Comparison of ENCODE assay signal across 1 cellular context in genomic region chr5:892390-893136, GRCh38.
TF ChIP-seq lines count a peak whose summit lies in the region.

BRD9 (minus strand) TSS chr5:892801; CDS start chr5:892657, 144 bp downstream.
TRIP13 (plus strand) TSS chr5:892884; CDS start chr5:892999, 115 bp downstream.

TF ChIP-seq in K562, 482 proteins besides CTCF, POLR2A, EP300 and RAD21 (continued from another document and continues in another):
- TF ChIP-seq RERE (CRISPR knock-in tag; IDR thresholded peaks at IDR 0.05; ENCODE audit: borderline replicate concordance) (no peak), ZNF586 (CRISPR knock-in tag; conservative IDR thresholded peaks at IDR 0.05) (no peak), ZNF507 (tag; conservative IDR thresholded peaks at IDR 0.05) (no peak), ILK (tag; IDR thresholded peaks at IDR 0.05; ENCODE audit: borderline replicate concordance, low read depth) (no peak), ZSCAN32 (CRISPR knock-in tag; IDR thresholded peaks at IDR 0.05) (no peak), NFE2L1 (tag; IDR thresholded peaks at IDR 0.05; ENCODE audit: borderline replicate concordance, low read depth) (no peak), NBN (IDR thresholded peaks at IDR 0.05; ENCODE audit: low read depth) (no peak), ZNF133 (CRISPR knock-in tag; IDR thresholded peaks at IDR 0.05) (no peak), TEAD2 (tag; IDR thresholded peaks at IDR 0.05) (no peak), NFIC (IDR thresholded peaks at IDR 0.05) (peak; percentile 37; the same call in 1 of the 2 replicates), HMG20B (CRISPR knock-in tag; IDR thresholded peaks at IDR 0.05) (no peak), STAT5A (IDR thresholded peaks at IDR 0.05; ENCODE audit: borderline replicate concordance, low read length) (no peak), IFI16 (CRISPR knock-in tag; IDR thresholded peaks at IDR 0.05) (no peak), NFE2 (IDR thresholded peaks at IDR 0.05; ENCODE audit: low read depth) (no peak), SMARCA4 (IDR thresholded peaks at IDR 0.05) (no peak), CSDE1 (IDR thresholded peaks at IDR 0.05) (no peak), ZNF830 (CRISPR knock-in tag; IDR thresholded peaks at IDR 0.05) (no peak), TSHZ1 (CRISPR knock-in tag; IDR thresholded peaks at IDR 0.05) (no peak), FOXA1 (IDR thresholded peaks at IDR 0.05; ENCODE audit: borderline replicate concordance) (no peak), SIN3B (IDR thresholded peaks at IDR 0.05; ENCODE audit: low read depth) (peak; percentile 97), ERF (CRISPR knock-in tag; IDR thresholded peaks at IDR 0.05) (peak; percentile 83), DNMT1 (IDR thresholded peaks at IDR 0.05) (no peak), ZNF699 (CRISPR knock-in tag; IDR thresholded peaks at IDR 0.05; ENCODE audit: insufficient replicate concordance) (no peak), POLR2B (IDR thresholded peaks at IDR 0.05; ENCODE audit: low read depth, partially characterized antibody) (peak; percentile 37), ZNF696 (CRISPR knock-in tag; conservative IDR thresholded peaks at IDR 0.05) (no peak), PHTF2 (CRISPR knock-in tag; IDR thresholded peaks at IDR 0.05) (no peak), TEAD4 (IDR thresholded peaks at IDR 0.05; ENCODE audit: low read length) (no peak), TEAD4 (CRISPR knock-in tag; IDR thresholded peaks at IDR 0.05; ENCODE audit: borderline replicate concordance) (0 out of 2 replicates have a peak, but pooled peaks have one; percentile 48), CBX8 (IDR thresholded peaks at IDR 0.05; ENCODE audit: borderline replicate concordance, extremely low read depth, low read depth, low read length, poor library complexity, severe bottlenecking) (no peak), NCOA2 (IDR thresholded peaks at IDR 0.05; ENCODE audit: partially characterized antibody in 2 of 2) (no peak), EWSR1 (IDR thresholded peaks at IDR 0.05; ENCODE audit: borderline replicate concordance, low read depth, partially characterized antibody) (no peak), PPARD (CRISPR knock-in tag; IDR thresholded peaks at IDR 0.05) (no peak), SRSF3 (IDR thresholded peaks at IDR 0.05; ENCODE audit: insufficient read depth, low read length) (no peak), TAL1 (IDR thresholded peaks at IDR 0.05) (no peak), SETDB1 (IDR thresholded peaks at IDR 0.05; ENCODE audit: low read length) (no peak), ZNF76 (CRISPR knock-in tag; IDR thresholded peaks at IDR 0.05; ENCODE audit: borderline replicate concordance) (0 out of 2 replicates have a peak, but pooled peaks have one; percentile 39), ZNF512 (tag; IDR thresholded peaks at IDR 0.05) (no peak), ZNF764 (CRISPR knock-in tag; IDR thresholded peaks at IDR 0.05; ENCODE audit: low read depth) (no peak), KDM1A (IDR thresholded peaks at IDR 0.05) (no peak), ZNF146 (CRISPR knock-in tag; IDR thresholded peaks at IDR 0.05; ENCODE audit: unreplicated experiment) (no peak), ZNF551 (CRISPR knock-in tag; IDR thresholded peaks at IDR 0.05) (no peak), E2F5 (CRISPR knock-in tag; IDR thresholded peaks at IDR 0.05) (no peak), TOE1 (IDR thresholded peaks at IDR 0.05; ENCODE audit: borderline replicate concordance) (no peak), TOE1 (CRISPR knock-in tag; IDR thresholded peaks at IDR 0.05; ENCODE audit: borderline replicate concordance, low read depth) (0 out of 2 replicates have a peak, but pooled peaks have one; percentile 36), PYGO2 (tag; IDR thresholded peaks at IDR 0.05) (no peak), HOMEZ (CRISPR knock-in tag; IDR thresholded peaks at IDR 0.05) (0 out of 2 replicates have a peak, but pooled peaks have one; percentile 12), GABPB1 (CRISPR knock-in tag; IDR thresholded peaks at IDR 0.05) (peak; percentile 93), XRCC4 (IDR thresholded peaks at IDR 0.05; ENCODE audit: extremely low read depth, insufficient read depth, insufficient read length) (no peak), NCOR1 (IDR thresholded peaks at IDR 0.05) (no peak; the same call in 1 of the 2 replicates)
- TF ChIP-seq, protein P1, sequence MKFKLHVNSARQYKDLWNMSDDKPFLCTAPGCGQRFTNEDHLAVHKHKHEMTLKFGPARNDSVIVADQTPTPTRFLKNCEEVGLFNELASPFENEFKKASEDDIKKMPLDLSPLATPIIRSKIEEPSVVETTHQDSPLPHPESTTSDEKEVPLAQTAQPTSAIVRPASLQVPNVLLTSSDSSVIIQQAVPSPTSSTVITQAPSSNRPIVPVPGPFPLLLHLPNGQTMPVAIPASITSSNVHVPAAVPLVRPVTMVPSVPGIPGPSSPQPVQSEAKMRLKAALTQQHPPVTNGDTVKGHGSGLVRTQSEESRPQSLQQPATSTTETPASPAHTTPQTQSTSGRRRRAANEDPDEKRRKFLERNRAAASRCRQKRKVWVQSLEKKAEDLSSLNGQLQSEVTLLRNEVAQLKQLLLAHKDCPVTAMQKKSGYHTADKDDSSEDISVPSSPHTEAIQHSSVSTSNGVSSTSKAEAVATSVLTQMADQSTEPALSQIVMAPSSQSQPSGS (CRISPR knock-in tag; IDR thresholded peaks at IDR 0.05): peak; percentile 55; the same call in 1 of the 2 replicates
- TF ChIP-seq, protein P2, sequence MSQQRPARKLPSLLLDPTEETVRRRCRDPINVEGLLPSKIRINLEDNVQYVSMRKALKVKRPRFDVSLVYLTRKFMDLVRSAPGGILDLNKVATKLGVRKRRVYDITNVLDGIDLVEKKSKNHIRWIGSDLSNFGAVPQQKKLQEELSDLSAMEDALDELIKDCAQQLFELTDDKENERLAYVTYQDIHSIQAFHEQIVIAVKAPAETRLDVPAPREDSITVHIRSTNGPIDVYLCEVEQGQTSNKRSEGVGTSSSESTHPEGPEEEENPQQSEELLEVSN (IDR thresholded peaks at IDR 0.05; ENCODE audit: borderline replicate concordance in 1 of 2, extremely low read depth in 1 of 2, insufficient read depth in 1 of 2, insufficient read length in 1 of 2, low read depth in 1 of 2, low read length in 1 of 2, poor library complexity in 1 of 2, severe bottlenecking in 1 of 2): peak; percentile 75 to 84
- TF ChIP-seq, protein P3, sequence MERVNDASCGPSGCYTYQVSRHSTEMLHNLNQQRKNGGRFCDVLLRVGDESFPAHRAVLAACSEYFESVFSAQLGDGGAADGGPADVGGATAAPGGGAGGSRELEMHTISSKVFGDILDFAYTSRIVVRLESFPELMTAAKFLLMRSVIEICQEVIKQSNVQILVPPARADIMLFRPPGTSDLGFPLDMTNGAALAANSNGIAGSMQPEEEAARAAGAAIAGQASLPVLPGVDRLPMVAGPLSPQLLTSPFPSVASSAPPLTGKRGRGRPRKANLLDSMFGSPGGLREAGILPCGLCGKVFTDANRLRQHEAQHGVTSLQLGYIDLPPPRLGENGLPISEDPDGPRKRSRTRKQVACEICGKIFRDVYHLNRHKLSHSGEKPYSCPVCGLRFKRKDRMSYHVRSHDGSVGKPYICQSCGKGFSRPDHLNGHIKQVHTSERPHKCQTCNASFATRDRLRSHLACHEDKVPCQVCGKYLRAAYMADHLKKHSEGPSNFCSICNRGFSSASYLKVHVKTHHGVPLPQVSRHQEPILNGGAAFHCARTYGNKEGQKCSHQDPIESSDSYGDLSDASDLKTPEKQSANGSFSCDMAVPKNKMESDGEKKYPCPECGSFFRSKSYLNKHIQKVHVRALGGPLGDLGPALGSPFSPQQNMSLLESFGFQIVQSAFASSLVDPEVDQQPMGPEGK (CRISPR knock-in tag; IDR thresholded peaks at IDR 0.05; ENCODE audit: borderline replicate concordance): no peak
